In the genomic region with DNA sequence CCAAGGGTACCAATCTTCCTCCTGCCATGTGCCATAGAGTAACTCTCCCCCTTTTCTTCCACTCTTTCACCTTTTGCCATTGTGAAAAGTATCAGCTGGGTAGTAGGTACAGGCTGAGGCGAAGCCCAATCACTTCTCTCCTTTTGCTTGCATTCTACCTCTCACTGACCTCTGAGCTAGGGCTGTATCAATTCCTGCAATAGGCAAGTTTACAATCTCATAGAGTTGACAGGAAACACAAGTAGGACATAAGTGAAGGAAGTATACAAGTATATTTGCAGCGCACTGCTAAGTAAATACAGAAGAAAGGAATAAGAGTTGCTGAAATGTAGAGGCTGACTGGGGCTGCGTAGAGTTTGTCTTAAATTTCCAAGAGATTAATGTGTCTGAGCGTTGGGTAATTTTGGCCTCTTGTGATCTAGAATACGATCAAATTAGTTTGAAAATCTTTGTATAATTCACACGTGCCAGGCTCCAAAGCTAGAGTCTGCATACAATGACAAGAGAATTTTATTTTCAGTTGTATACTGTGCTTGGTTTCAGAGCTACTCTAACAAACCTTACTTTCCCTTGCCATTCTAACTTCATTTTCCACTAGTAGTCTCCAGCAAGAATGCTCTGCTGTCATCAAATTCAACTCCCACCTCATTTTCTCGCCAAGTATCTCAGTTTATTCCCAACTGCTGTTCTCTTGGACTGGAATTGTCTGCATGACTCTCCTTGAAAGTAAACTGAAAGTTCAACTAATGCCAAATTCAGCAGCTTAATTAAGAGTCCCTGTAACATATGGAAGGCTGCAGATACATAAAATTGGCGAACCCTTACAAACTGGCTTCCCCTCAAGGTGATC, we compare ENCODE assay signal across 20 cellular contexts.
DNase-seq lines count a peak whose midpoint lies in the region; ATAC-seq, FAIRE-seq and TF ChIP-seq lines count a peak whose summit lies in the region.
"Had no signal": no experiment of that assay in that cellular context is flagged by ENCODE, and none has a peak within 500 bp of the region (broad histone marks: within the 10 kb centered on the region; RNA-seq: fewer than 3 reads in every experiment).

No MANE protein-coding gene starts in this region.

- TF ChIP-seq CTCF in cardiac muscle cell (IDR thresholded peaks at IDR 0.05; ENCODE audit: low read depth, low read length) (no peak), heart left ventricle (IDR thresholded peaks at IDR 0.05) (no peak), brain (conservative IDR thresholded peaks at IDR 0.05) (no peak), tibial artery (IDR thresholded peaks at IDR 0.05) (no peak)

- no peak for FAIRE-seq in GM12892 (lab: Jason Lieb, UNC)
- FAIRE-seq: H1, RCC 7860 had no signal

- ATAC-seq in heart left ventricle, result no peak
- no peak for ATAC-seq in memory B cell (ENCODE audit: low read depth)
- ATAC-seq: SK-N-SH treated with all-trans-retinoic acid at 6 μM for 48 hours had no signal

- H3K9me3 ChIP-seq in cardiac muscle cell (ENCODE audit: low read depth) (no peaks in the 10 kb centered on the region), heart left ventricle (peaks cover 0 to 15% (median 1%) of the 10 kb centered on the region in 12 donors), tibial artery (peaks cover 0 to 5% (median 4%) of the 10 kb centered on the region in 3 donors)
- H3K9me3 ChIP-seq: SJCRH30 had no signal

- H3K36me3 Mint-ChIP-seq in brain, result peaks cover 15% of the 10 kb centered on the region
- H3K36me3 Mint-ChIP-seq in memory B cell, result peaks cover 7% of the 10 kb centered on the region

- H3K9me3 Mint-ChIP-seq in brain (peaks cover 4 to 16% (median 7%) of the 10 kb centered on the region in 5 experiments), memory B cell (peaks cover 4% of the 10 kb centered on the region)

- H3K4me1 ChIP-seq in cardiac muscle cell (ENCODE audit: low read depth) (peaks cover 19% of the 10 kb centered on the region), heart left ventricle (peaks cover 0 to 11% (median 0%) of the 10 kb centered on the region in 12 donors), tibial artery (no peaks in the 10 kb centered on the region)

- H3K27ac Mint-ChIP-seq in brain, result peak overlapping the region in 3 of 5 experiments; percentile 13 to 48 (median 45)
- peak overlapping the region; percentile 77 for H3K27ac Mint-ChIP-seq in memory B cell

- intact Hi-C loops in heart left ventricle (cut with DNase I), result no loop called here
- intact Hi-C loops in tibial artery (cut with DNase I; ENCODE audit: low total_unique reads), result no loop called here

- H3K4me3 Mint-ChIP-seq in brain, result no peak overlapping the region
- H3K4me3 Mint-ChIP-seq in memory B cell, result no peak overlapping the region

- WGBS in heart left ventricle, 4 donors, result 62 to 74% (median 69%) methylated on average over 8 of the region's 8 CpGs

- no peaks in the 10 kb centered on the region for H3K27me3 ChIP-seq in cardiac muscle cell
- no peaks in the 10 kb centered on the region for H3K27me3 ChIP-seq in heart left ventricle
- no peaks in the 10 kb centered on the region for H3K27me3 ChIP-seq in tibial artery
- H3K27me3 ChIP-seq: SJCRH30 had no signal

- H3K27me3 Mint-ChIP-seq in brain (peaks cover 3% of the 10 kb centered on the region), memory B cell (no peaks in the 10 kb centered on the region)

- H3K36me3 ChIP-seq in cardiac muscle cell, result no peaks in the 10 kb centered on the region
- H3K36me3 ChIP-seq in heart left ventricle, result no peaks in the 10 kb centered on the region
- H3K36me3 ChIP-seq in tibial artery, result no peaks in the 10 kb centered on the region
- H3K36me3 ChIP-seq: SJCRH30 had no signal

- peak overlapping the region; percentile 61 for H3K27ac ChIP-seq in cardiac muscle cell
- H3K27ac ChIP-seq in heart left ventricle, result no peak overlapping the region
- no peak overlapping the region for H3K27ac ChIP-seq in tibial artery
- H3K27ac ChIP-seq: HL-60, SJCRH30 had no signal

- DNase-seq in cardiac muscle cell (ENCODE audit: low read depth in 1 of 2, low spot score in 1 of 2) (peak in 1 of 2 donors; percentile 61), heart left ventricle (no peak), memory B cell (ENCODE audit: low spot score in 2 of 2) (no peak), tibial artery (no peak), GM12892 (ENCODE audit: insufficient read length) (no peak), NCI-H510A treated with DMSO at 0.1 percent for 48 hours (lab: John Stamatoyannopoulos, UW) (no peak)
- DNase-seq: Calu3, NCI-H1048, NCI-H1417 treated with DMSO at 0.1 percent for 48 hours, NCI-H1694 treated with DMSO at 0.1 percent for 48 hours, NCI-H2081, NCI-H2227 treated with DMSO at 0.1 percent for 48 hours, NCI-H524, NCI-H748 treated with DMSO at 0.1 percent for 48 hours, SJCRH30 had no signal

- H3K4me1 Mint-ChIP-seq in brain (peaks cover 20% of the 10 kb centered on the region), memory B cell (peaks cover 17% of the 10 kb centered on the region)

- no peak overlapping the region for H3K4me3 ChIP-seq in cardiac muscle cell
- no peak overlapping the region for H3K4me3 ChIP-seq in heart left ventricle
- H3K4me3 ChIP-seq in tibial artery, result no peak overlapping the region
- H3K4me3 ChIP-seq: SJCRH30 had no signal

- TF ChIP-seq POLR2A in heart left ventricle (IDR thresholded peaks at IDR 0.05), result no peak
- no peak for TF ChIP-seq POLR2A in GM12892 (IDR thresholded peaks at IDR 0.05; ENCODE audit: low read depth, low read length)
